Comparison of ENCODE assay signal across 25 cellular contexts in genomic region chr7:28981282-28981555, GRCh38. TPM values are rescaled to one million over a fixed set of nuclear protein-coding genes. Genes with fewer than 3 reads are reported as not detected.
DNase-seq lines count a peak whose midpoint lies in the region; ATAC-seq and TF ChIP-seq lines count a peak whose summit lies in the region.
"Had no signal": no experiment of that assay in that cellular context is flagged by ENCODE, and none has a peak within 500 bp of the region (broad histone marks: within the 10 kb centered on the region; RNA-seq: fewer than 3 reads in every experiment).

No MANE protein-coding gene starts in this region.

- no peaks in the 10 kb centered on the region for H3K36me3 ChIP-seq in breast epithelium
- H3K36me3 ChIP-seq: Peyer's patch had no signal

- H3K9me3 ChIP-seq in breast epithelium = no peaks in the 10 kb centered on the region
- H3K9me3 ChIP-seq: Peyer's patch had no signal

- no peak overlapping the region for H3K4me3 Mint-ChIP-seq in MCF 10A (ENCODE audit: unreplicated experiment)
- H3K4me3 Mint-ChIP-seq: CD8-positive, alpha-beta memory T cell; H9; HFFc6 had no signal

- ATAC-seq in GM18519 (IDR thresholded peaks at IDR 0.05; ENCODE audit: low FRiP score, unreplicated experiment) = no peak
- ATAC-seq in GM18867 (IDR thresholded peaks at IDR 0.05; ENCODE audit: unreplicated experiment) = no peak

- CTCF ChIA-PET in MCF 10A (lab: Yijun Ruan, JAX) = interaction anchor here (0.6 to 2.0 kb wide), 6 partner anchors 12 to 133 kb away, joined by 3 to 10 read pairs (median 4); no protein-coding TSS in a partner anchor

- H3K27me3 Mint-ChIP-seq in MCF 10A (ENCODE audit: insufficient read depth, unreplicated experiment) = no peaks in the 10 kb centered on the region

- no peaks in the 10 kb centered on the region for H3K27me3 ChIP-seq in breast epithelium
- H3K27me3 ChIP-seq: Peyer's patch had no signal

- no TSS peak for BruUV-seq in MCF 10A (replicated peaks; lab: Mats Ljungman, UMichigan)

- H3K27ac Mint-ChIP-seq in MCF 10A (ENCODE audit: low read depth, unreplicated experiment) = no peak overlapping the region
- H3K27ac Mint-ChIP-seq: CD8-positive, alpha-beta memory T cell; H9; HFFc6 had no signal

- DNase-seq in breast epithelium (ENCODE audit: low spot score in 2 of 2) (no peak), MCF 10A (ENCODE audit: unreplicated experiment) (no peak), cerebellar cortex (ENCODE audit: low spot score) (peak; percentile 12), islet precursor cell (peak; percentile 16), putamen (ENCODE audit: low spot score) (peak; percentile 39), activated gamma-delta T cell (lab: John Stamatoyannopoulos, UW) (no peak)
- DNase-seq: 8988T; AML-193; CD8-positive, alpha-beta memory T cell; DMS53; GDM1; H9; HFFc6; KG1; NCI-H1092 treated with DMSO at 0.1 percent for 48 hours; NCI-H1436 treated with DMSO at 0.1 percent for 48 hours; NCI-H2029; NCI-H226; NCI-H774; Peyer's patch had no signal

- no peak for TF ChIP-seq POLR2A in breast epithelium (IDR thresholded peaks at IDR 0.05)

- POLR2A ChIA-PET in MCF 10A (lab: Yijun Ruan, JAX) = interaction anchor here (0.8 to 0.9 kb wide), 2 partner anchors 9 to 26 kb away, joined by 3 to 4 read pairs; no protein-coding TSS in a partner anchor

- H3K36me3 Mint-ChIP-seq in MCF 10A (ENCODE audit: insufficient read depth, unreplicated experiment) = no peaks in the 10 kb centered on the region
- H3K36me3 Mint-ChIP-seq: CD8-positive, alpha-beta memory T cell had no signal

- peaks cover 17 to 23% of the 10 kb centered on the region in 2 donors for H3K4me1 ChIP-seq in breast epithelium

- peaks cover 4% of the 10 kb centered on the region for H3K9me3 Mint-ChIP-seq in MCF 10A (ENCODE audit: unreplicated experiment)
- H3K9me3 Mint-ChIP-seq: CD8-positive, alpha-beta memory T cell; H9; HFFc6 had no signal

- H3K4me3 ChIP-seq in breast epithelium = no peak overlapping the region
- H3K4me3 ChIP-seq: GM23248, Peyer's patch had no signal

- H3K4me1 Mint-ChIP-seq in MCF 10A (ENCODE audit: insufficient read depth, unreplicated experiment) = peaks cover 30% of the 10 kb centered on the region
- H3K4me1 Mint-ChIP-seq: CD8-positive, alpha-beta memory T cell had no signal

- intact Hi-C loops in breast epithelium (cut with DNase I; ENCODE audit: low total_unique reads) = no loop called here
- intact Hi-C loops in MCF 10A (cut with micrococcal nuclease) = no loop called here

- no peak for TF ChIP-seq CTCF in breast epithelium (IDR thresholded peaks at IDR 0.05)
- no peak for TF ChIP-seq CTCF in MCF 10A (IDR thresholded peaks at IDR 0.05; ENCODE audit: unreplicated experiment)

- peak overlapping the region; percentile 61 to 70 for H3K27ac ChIP-seq in breast epithelium
- H3K27ac ChIP-seq: C4-2B, GM23248, Peyer's patch had no signal

RNA-seq across cellular contexts. Expression of gene TRIL, which starts 23.1 kb away (rescaled TPM):
- total RNA-seq in breast epithelium (1 to 10 TPM in 2 of 3 donors, under 1 TPM in 1; 0.48 to 8.3 (median 8.2) TPM), MCF 10A (2022) (not detected in 2 replicates)
- total RNA-seq: CD8-positive, alpha-beta memory T cell; OCI-LY7 had no signal

Comparison
In these comparisons a context has a peak if more than half of its experiments do, and no peak if none do; other contexts are left out.
1. DNase-seq: peak in cerebellar cortex (single experiment), islet precursor cell (single experiment) and putamen (single experiment); none in breast epithelium (0 of 2), MCF 10A (single experiment) and activated gamma-delta T cell (single experiment).